ENCODE assay signal across 22 cellular contexts in the genomic region with DNA sequence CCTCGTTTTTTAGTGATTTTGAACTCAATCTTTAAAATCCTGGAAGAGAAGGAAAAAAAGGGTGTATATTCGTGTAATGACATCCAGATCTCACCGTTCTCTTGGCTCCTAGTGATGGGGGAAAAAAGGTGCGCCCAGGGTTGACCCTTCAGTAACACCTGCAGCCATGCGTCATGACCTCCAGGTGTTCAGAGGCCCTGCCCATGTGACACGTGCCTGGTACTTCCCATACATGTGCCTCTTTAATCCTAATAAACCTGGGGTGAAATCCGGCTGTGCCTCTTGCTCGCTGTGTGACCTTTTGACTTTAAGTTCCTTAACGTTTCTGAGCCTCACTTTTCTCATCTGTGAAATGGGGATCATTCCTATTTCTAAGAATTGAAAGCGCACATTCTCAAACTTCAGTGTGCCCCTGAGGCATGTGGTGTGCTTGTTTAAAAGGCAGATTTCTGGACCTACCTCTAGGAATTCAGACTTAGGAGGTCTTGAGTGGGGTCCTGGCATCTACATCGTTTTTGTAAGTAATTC.
"Had no signal": no experiment of that assay in that cellular context is flagged by ENCODE, and none has a peak within 500 bp of the region (broad histone marks: within the 10 kb centered on the region; RNA-seq: fewer than 3 reads in every experiment).

No MANE protein-coding gene starts in this region.

- H3K4me2 ChIP-seq: SK-N-SH had no signal

- H3K4me3 ChIP-seq: MG63 had no signal

- FAIRE-seq: RCC 7860 had no signal

- ATAC-seq: PC-3 had no signal

- DNase-seq: Karpas-422, KG1, MG63, NCI-H1092, NCI-H1105 treated with DMSO at 0.1 percent for 48 hours, NCI-H1417 treated with DMSO at 0.1 percent for 48 hours, NCI-H187, NCI-H2029, NCI-H2081 treated with DMSO at 0.1 percent for 48 hours, NCI-H2171, NCI-H226, NCI-H446, NCI-H510A, NCI-H524 treated with DMSO at 0.1 percent for 48 hours, NCI-H69, NCI-H774, PC-3, SHP77, SK-N-SH, SW 1271 had no signal

- H3K9me3 ChIP-seq: MG63, SK-N-SH had no signal

- H3K9ac ChIP-seq: SK-N-SH had no signal

- H3K36me3 ChIP-seq: MG63 had no signal

- H3K27ac ChIP-seq: RWPE1 had no signal

- H3K27me3 ChIP-seq: MG63 had no signal
